24 cellular contexts compared by ENCODE assay signal in the genomic region with DNA sequence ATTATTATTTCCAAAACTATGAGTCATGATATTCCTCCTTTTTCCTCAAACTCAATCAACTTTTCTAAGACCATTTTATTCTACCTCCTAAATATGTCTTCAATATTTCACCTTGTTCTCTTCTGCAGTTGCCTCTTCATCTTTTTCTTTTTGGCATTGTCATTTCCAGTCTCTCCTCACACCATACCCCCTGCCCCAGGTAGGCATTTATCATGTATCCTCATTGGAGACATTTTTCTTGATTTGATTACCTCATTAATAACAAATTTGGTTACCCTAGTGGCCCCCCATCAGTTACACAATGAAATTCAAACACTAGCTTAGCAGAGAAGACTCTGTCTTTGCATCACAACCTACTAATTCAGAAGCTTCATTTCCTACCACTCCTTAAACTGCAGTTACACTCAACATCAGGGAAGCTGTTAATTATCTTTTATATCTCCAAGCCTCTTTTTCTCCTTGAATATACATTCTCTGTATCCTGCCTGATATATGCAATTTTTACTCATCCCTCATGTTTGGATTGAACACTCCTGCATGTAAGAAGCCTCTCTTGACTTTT.
"Had no signal": no experiment of that assay in that cellular context is flagged by ENCODE, and none has a peak within 500 bp of the region (broad histone marks: within the 10 kb centered on the region; RNA-seq: fewer than 3 reads in every experiment).

No MANE protein-coding gene starts in this region.

- H3K4me3 Mint-ChIP-seq: activated CD4-positive, alpha-beta T cell treated with anti-CD3 and anti-CD28 coated beads for 36 hours; activated naive CD4-positive, alpha-beta T cell treated with anti-CD3 and anti-CD28 coated beads, Interleukin-2, amount 50 U/mL, for 24 hours; naive thymus-derived CD8-positive, alpha-beta T cell; T-helper 2 cell treated with Interferon-gamma antibody and Interleukin-4, amounts not matched to agents 5 μg/mL and 100 μg/mL, for 36 hours had no signal

- FAIRE-seq: islet of Langerhans had no signal

- H3K9me3 Mint-ChIP-seq: naive thymus-derived CD8-positive, alpha-beta T cell had no signal

- H3K4me3 ChIP-seq: esophagus squamous epithelium, left lung, lower lobe of right lung, upper lobe of left lung, vagina had no signal

- ATAC-seq: activated CD4-positive, alpha-beta T cell treated with anti-CD3 and anti-CD28 coated beads for 36 hours; left lung; lower lobe of right lung; naive thymus-derived CD8-positive, alpha-beta T cell; right cardiac atrium; stimulated activated naive CD8-positive, alpha-beta T cell treated with anti-CD3 and anti-CD28 coated beads, Interleukin-15, Interleukin-2, amounts not matched to agents 100 U/mL and 50 U/mL, for 24 hours had no signal

- H3K27ac Mint-ChIP-seq: activated CD4-positive, alpha-beta T cell treated with anti-CD3 and anti-CD28 coated beads for 36 hours; activated naive CD4-positive, alpha-beta T cell treated with anti-CD3 and anti-CD28 coated beads, Interleukin-2, amount 50 U/mL, for 24 hours; T-helper 2 cell treated with Interferon-gamma antibody and Interleukin-4, amounts not matched to agents 5 μg/mL and 100 μg/mL, for 36 hours had no signal

- DNase-seq: activated CD4-positive, alpha-beta T cell treated with anti-CD3 and anti-CD28 coated beads for 36 hours; activated CD4-positive, CD25-positive, alpha-beta regulatory T cell; activated CD8-positive, alpha-beta memory T cell treated with anti-CD3 and anti-CD28 coated beads for 24 hours; activated gamma-delta T cell treated with Interleukin-2 at 50 U/mL for 16 hours; activated T-cell treated with anti-CD3 and anti-CD28 coated beads, Interleukin-2, amount 50 U/mL, for 1 hour; anterior cingulate cortex; dermis blood vessel endothelial cell; effector CD4-positive, alpha-beta T cell; esophagus squamous epithelium; foreskin melanocyte; left lung; lower lobe of right lung; mesenchymal stem cell; naive thymus-derived CD8-positive, alpha-beta T cell; posterior cingulate gyrus; right cardiac atrium; stimulated activated CD4-positive, alpha-beta T cell treated with anti-CD3 and anti-CD28 coated beads, Interleukin-2, amount 100 ng/mL, for 48 hours; stimulated activated naive CD8-positive, alpha-beta T cell treated with anti-CD3 and anti-CD28 coated beads, Interleukin-15, Interleukin-2, amounts not matched to agents 100 U/mL and 50 U/mL, for 24 hours; substantia nigra; upper lobe of left lung had no signal

- H3K36me3 Mint-ChIP-seq: activated naive CD4-positive, alpha-beta T cell treated with anti-CD3 and anti-CD28 coated beads, Interleukin-2, amount 50 U/mL, for 24 hours had no signal

- H3K27me3 Mint-ChIP-seq: activated naive CD4-positive, alpha-beta T cell treated with anti-CD3 and anti-CD28 coated beads, Interleukin-2, amount 50 U/mL, for 24 hours had no signal
